In the genomic region with DNA sequence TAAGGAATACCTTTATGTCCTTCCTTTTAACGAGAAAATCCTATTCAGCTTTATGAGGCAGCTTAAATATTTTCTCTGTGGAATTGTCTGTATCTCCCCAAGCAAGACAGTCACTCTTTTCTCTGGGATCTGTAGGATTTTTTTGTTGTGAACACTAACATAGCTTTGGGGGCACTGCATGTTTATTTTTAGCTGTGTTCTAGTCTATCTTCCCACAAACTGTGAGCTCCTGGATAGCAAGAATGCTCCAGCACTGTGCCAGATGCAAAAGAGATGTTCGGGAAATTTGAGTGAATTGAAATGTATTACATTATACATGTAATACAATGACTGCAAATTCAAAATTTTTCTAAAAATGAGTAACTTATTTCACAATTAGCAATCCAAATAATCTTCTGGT, we compare ENCODE assay signal across 15 cellular contexts.
A peak's percentile ranks its signal among the peaks of the same experiment; 100 is the strongest.
DNase-seq lines count a peak whose midpoint lies in the region; ATAC-seq and TF ChIP-seq lines count a peak whose summit lies in the region.
"Had no signal": no experiment of that assay in that cellular context is flagged by ENCODE, and none has a peak within 500 bp of the region (broad histone marks: within the 10 kb centered on the region; RNA-seq: fewer than 3 reads in every experiment).

No MANE protein-coding gene starts in this region.

- H3K9ac ChIP-seq in GM23248 (no peak overlapping the region), adipocyte (ENCODE audit: low read length) (no peak overlapping the region), SK-N-SH (no peak overlapping the region)

- POLR2A ChIA-PET in Caco-2 (lab: Charles Lee) (no interaction called here), SK-N-SH (lab: Yijun Ruan, JAX) (no interaction called here)

- peak overlapping the region; percentile 93 for H3K27ac Mint-ChIP-seq in Caco-2 (ENCODE audit: unreplicated experiment)
- H3K27ac Mint-ChIP-seq: CD4-positive, alpha-beta memory T cell had no signal

- TSS peak; percentile 99 for BruUV-seq in Caco-2 (replicated peaks; lab: Mats Ljungman, UMichigan)

- H4K20me1 ChIP-seq in GM23248 (ENCODE audit: insufficient read depth) = no peaks in the 10 kb centered on the region
- H4K20me1 ChIP-seq in hepatocyte (ENCODE audit: insufficient read depth, poor library complexity, severe bottlenecking) = no peaks in the 10 kb centered on the region
- no peaks in the 10 kb centered on the region for H4K20me1 ChIP-seq in SK-N-SH (ENCODE audit: insufficient read depth)

- H3K36me3 ChIP-seq in Caco-2 (ENCODE audit: control insufficient read depth, insufficient read depth, low read length) (no peaks in the 10 kb centered on the region; the same call in 1 of the 2 replicates), GM23248 (ENCODE audit: low read depth) (no peaks in the 10 kb centered on the region), adipocyte (ENCODE audit: control insufficient read depth, insufficient read depth, low read length, severe bottlenecking) (no peaks in the 10 kb centered on the region), hepatocyte (replicated peaks; ENCODE audit: insufficient read depth, low read depth) (no peaks in the 10 kb centered on the region), SK-N-SH (replicated peaks in 1 of 2; ENCODE audit: control insufficient read depth in 1 of 2, insufficient read depth in 2 of 2, low read length in 1 of 2) (no peaks in the 10 kb centered on the region)
- H3K36me3 ChIP-seq: BE2C had no signal

- H3K9me3 ChIP-seq in Caco-2 = no peaks in the 10 kb centered on the region
- H3K9me3 ChIP-seq in GM23248 (ENCODE audit: low read depth) = no peaks in the 10 kb centered on the region
- H3K9me3 ChIP-seq in adipocyte (ENCODE audit: control insufficient read depth, low read length) = no peaks in the 10 kb centered on the region
- H3K9me3 ChIP-seq in hepatocyte (ENCODE audit: low read depth) = no peaks in the 10 kb centered on the region
- H3K9me3 ChIP-seq in SK-N-SH = no peaks in the 10 kb centered on the region
- H3K9me3 ChIP-seq: BE2C had no signal

- H3K4me3 ChIP-seq in Caco-2 (ENCODE audit: low read depth, low read length) = no peak overlapping the region
- H3K4me3 ChIP-seq in GM23248 = no peak overlapping the region
- H3K4me3 ChIP-seq in adipocyte (ENCODE audit: low read length) = no peak overlapping the region
- no peak overlapping the region for H3K4me3 ChIP-seq in hepatocyte
- no peak overlapping the region for H3K4me3 ChIP-seq in SK-N-SH (ENCODE audit: low read depth in 2 of 2, low read length in 1 of 2)
- H3K4me3 ChIP-seq: GM12878 had no signal

- ATAC-seq in GM21737 (IDR thresholded peaks at IDR 0.05; ENCODE audit: unreplicated experiment) = no peak
- no peak for ATAC-seq in GM18907 (IDR thresholded peaks at IDR 0.05; ENCODE audit: unreplicated experiment)

- H3K36me3 Mint-ChIP-seq in Caco-2 (ENCODE audit: insufficient read depth, unreplicated experiment) = no peaks in the 10 kb centered on the region
- H3K36me3 Mint-ChIP-seq: CD4-positive, alpha-beta memory T cell had no signal

- H2AFZ ChIP-seq in GM23248 = no peak overlapping the region
- no peak overlapping the region for H2AFZ ChIP-seq in hepatocyte
- no peak overlapping the region for H2AFZ ChIP-seq in SK-N-SH (ENCODE audit: low read depth)

- peaks cover 29% of the 10 kb centered on the region for H3K4me1 Mint-ChIP-seq in Caco-2 (ENCODE audit: low read depth, unreplicated experiment)
- H3K4me1 Mint-ChIP-seq: CD4-positive, alpha-beta memory T cell had no signal

- intact Hi-C loops in Caco-2 (cut with micrococcal nuclease; ENCODE audit: unreplicated experiment) = loop anchor here (5.0 kb wide), 1 partner anchor 270 kb away; no protein-coding TSS in a partner anchor

- H3K9me2 ChIP-seq in GM23248 (ENCODE audit: insufficient read depth) (no peaks in the 10 kb centered on the region), hepatocyte (replicated peaks; ENCODE audit: insufficient read depth) (no peaks in the 10 kb centered on the region), SK-N-SH (no peaks in the 10 kb centered on the region)

- no peaks in the 10 kb centered on the region for H3K27me3 Mint-ChIP-seq in Caco-2 (ENCODE audit: insufficient read depth, unreplicated experiment)
- H3K27me3 Mint-ChIP-seq: CD4-positive, alpha-beta memory T cell had no signal

- TF ChIP-seq RAD21 in SK-N-SH (IDR thresholded peaks at IDR 0.05; ENCODE audit: low read length) = no peak

- no peak for TF ChIP-seq CTCF in Caco-2 (IDR thresholded peaks at IDR 0.05; ENCODE audit: insufficient read depth in 1 of 2, low read depth in 1 of 2, low read length in 1 of 2, severe bottlenecking in 1 of 2, unreplicated experiment in 1 of 2)
- no peak for TF ChIP-seq CTCF in hepatocyte (IDR thresholded peaks at IDR 0.05; ENCODE audit: poor library complexity)
- TF ChIP-seq CTCF in SK-N-SH (IDR thresholded peaks at IDR 0.05) = no peak

- TF ChIP-seq EP300 in SK-N-SH (IDR thresholded peaks at IDR 0.05; ENCODE audit: borderline replicate concordance in 1 of 2, low read depth in 1 of 2, low read length in 1 of 2) = no peak

- CTCF ChIA-PET in Caco-2 (lab: Charles Lee) = no interaction called here
- CTCF ChIA-PET in SK-N-SH (lab: Yijun Ruan, JAX) = no interaction called here

- H3K79me2 ChIP-seq in GM23248 (ENCODE audit: insufficient read depth) (no peaks in the 10 kb centered on the region), hepatocyte (no peaks in the 10 kb centered on the region), SK-N-SH (ENCODE audit: insufficient read depth) (no peaks in the 10 kb centered on the region)

- in situ Hi-C loops in GM23248 (cut with MboI) = no loop called here

- H3K4me1 ChIP-seq in Caco-2 = peaks cover 63% of the 10 kb centered on the region
- peaks cover 11% of the 10 kb centered on the region for H3K4me1 ChIP-seq in GM23248 (ENCODE audit: insufficient read depth)
- peaks cover 13% of the 10 kb centered on the region for H3K4me1 ChIP-seq in adipocyte (ENCODE audit: control insufficient read depth, insufficient read depth, low read length)
- H3K4me1 ChIP-seq in hepatocyte (ENCODE audit: insufficient read depth) = peaks cover 28% of the 10 kb centered on the region
- peaks cover 2 to 4% of the 10 kb centered on the region in 2 experiments; a peak in 2 of 4 replicates for H3K4me1 ChIP-seq in SK-N-SH (ENCODE audit: control insufficient read depth in 1 of 2, insufficient read depth in 2 of 2, low read depth in 1 of 2, low read length in 1 of 2)
- H3K4me1 ChIP-seq: BE2C had no signal

- H3F3A ChIP-seq in GM23248 (ENCODE audit: insufficient read depth) (peaks cover 14% of the 10 kb centered on the region; the same call in 1 of the 2 replicates), SK-N-SH (replicated peaks; ENCODE audit: insufficient read depth) (peaks cover 15% of the 10 kb centered on the region)

- DNase-seq in Caco-2 (no peak), GM23248 (peak; percentile 8), adipocyte (ENCODE audit: low read depth) (peak; percentile 40), hepatocyte (ENCODE audit: low spot score) (no peak), NCI-H1092 (lab: John Stamatoyannopoulos, UW) (no peak), SK-N-SH (no peak)
- DNase-seq: BE2C; CD4-positive, alpha-beta memory T cell; DMS153; HCEC 1CT had no signal

- H3K27ac ChIP-seq in GM23248 (no peak overlapping the region), hepatocyte (peak overlapping the region; percentile 51), SK-N-SH (ENCODE audit: low read depth in 2 of 2, low read length in 1 of 2) (no peak overlapping the region; a peak in 1 of 4 replicates)
- H3K27ac ChIP-seq: C4-2B, HL-60 had no signal

- 48 to 53% methylated on average over 2 of the region's 2 CpGs for WGBS in GM23248 (ENCODE audit: low coverage in 1 of 2, low lambda C conversion rate in 2 of 2, missing lambda C conversion rate in 2 of 2), 2 experiments
- WGBS in hepatocyte (ENCODE audit: low lambda C conversion rate, missing lambda C conversion rate) = 81% methylated on average over 2 of the region's 2 CpGs
- WGBS in SK-N-SH (ENCODE audit: low lambda C conversion rate) = 60% methylated on average over 2 of the region's 2 CpGs

- H3K27me3 ChIP-seq in Caco-2 (replicated peaks; ENCODE audit: control insufficient read depth, insufficient read depth, low read length) (no peaks in the 10 kb centered on the region), GM23248 (replicated peaks; ENCODE audit: insufficient read depth) (no peaks in the 10 kb centered on the region), adipocyte (replicated peaks; ENCODE audit: control insufficient read depth, insufficient read depth, low read length) (no peaks in the 10 kb centered on the region), hepatocyte (no peaks in the 10 kb centered on the region), SK-N-SH (ENCODE audit: insufficient read depth) (no peaks in the 10 kb centered on the region)
- H3K27me3 ChIP-seq: BE2C had no signal

- H3K9me3 Mint-ChIP-seq in Caco-2 (ENCODE audit: unreplicated experiment) = peaks cover 14% of the 10 kb centered on the region

- peak overlapping the region; percentile 22 for H3K4me3 Mint-ChIP-seq in Caco-2 (ENCODE audit: unreplicated experiment)
- H3K4me3 Mint-ChIP-seq: CD4-positive, alpha-beta memory T cell had no signal

- H3K4me2 ChIP-seq in GM23248 (ENCODE audit: unreplicated experiment) (no peak overlapping the region), hepatocyte (peak overlapping the region; percentile 19), SK-N-SH (no peak overlapping the region)

TF ChIP-seq in SK-N-SH, 30 proteins besides CTCF, POLR2A, EP300 and RAD21 (continues in another document):
- TF ChIP-seq FOXM1 (IDR thresholded peaks at IDR 0.05; ENCODE audit: low read depth) = no peak
- TF ChIP-seq, protein P1, sequence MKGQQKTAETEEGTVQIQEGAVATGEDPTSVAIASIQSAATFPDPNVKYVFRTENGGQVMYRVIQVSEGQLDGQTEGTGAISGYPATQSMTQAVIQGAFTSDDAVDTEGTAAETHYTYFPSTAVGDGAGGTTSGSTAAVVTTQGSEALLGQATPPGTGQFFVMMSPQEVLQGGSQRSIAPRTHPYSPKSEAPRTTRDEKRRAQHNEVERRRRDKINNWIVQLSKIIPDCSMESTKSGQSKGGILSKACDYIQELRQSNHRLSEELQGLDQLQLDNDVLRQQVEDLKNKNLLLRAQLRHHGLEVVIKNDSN (IDR thresholded peaks at IDR 0.05; ENCODE audit: borderline replicate concordance, low read depth) = no peak
- TF ChIP-seq EZH2phosphoT487 (IDR thresholded peaks at IDR 0.05; ENCODE audit: borderline replicate concordance, low read depth) = no peak

Comparison
In these comparisons a context has a peak if more than half of its experiments do, and no peak if none do; other contexts are left out.
1. DNase-seq: peak in GM23248 (single experiment) and adipocyte (single experiment); none in Caco-2 (0 of 2), hepatocyte (single experiment), NCI-H1092 (single experiment) and SK-N-SH (single experiment).